In the genomic region with DNA sequence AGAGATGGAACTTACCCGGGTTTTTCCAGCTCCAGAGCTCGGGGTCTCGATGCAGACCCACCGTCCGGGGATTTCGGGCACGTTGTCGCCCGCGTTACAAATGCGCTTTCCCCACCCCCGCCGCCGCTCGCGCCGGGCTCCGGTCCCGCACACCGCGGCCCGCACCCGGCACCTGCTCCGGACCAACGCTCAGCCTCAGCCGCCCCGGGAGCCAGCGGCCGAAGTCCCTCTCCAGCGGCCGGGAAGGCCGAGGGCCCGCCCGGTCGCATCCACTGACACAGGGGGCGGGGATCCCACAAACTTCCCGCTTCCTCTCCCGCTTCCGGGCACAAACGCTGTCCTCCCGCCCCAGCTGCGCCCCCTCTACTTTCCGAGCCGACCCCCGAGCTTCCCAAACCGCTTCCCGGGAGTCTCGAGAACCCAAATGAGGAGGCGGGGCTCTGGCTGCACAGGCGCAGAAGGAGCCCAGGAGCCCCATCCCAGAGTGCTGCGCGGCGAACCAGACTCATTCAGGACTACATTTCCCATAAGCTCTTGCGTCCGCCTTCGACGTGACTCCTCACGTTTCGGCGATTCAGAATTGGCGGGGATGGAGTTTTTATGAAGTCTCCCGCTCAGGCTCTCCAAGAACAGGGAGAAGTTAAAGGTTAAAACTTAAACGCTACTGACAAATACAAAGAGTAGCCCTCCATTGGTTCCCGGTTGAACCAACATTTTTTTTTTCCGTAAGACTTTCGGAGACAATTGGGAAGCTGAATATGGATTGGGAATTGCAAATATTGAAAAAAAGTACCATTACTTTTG, we compare ENCODE assay signal across 8 cellular contexts. TPM values are rescaled to one million over a fixed set of nuclear protein-coding genes. Genes with fewer than 3 reads are reported as not detected.
DNase-seq lines count a peak whose midpoint lies in the region; ATAC-seq and TF ChIP-seq lines count a peak whose summit lies in the region.

ZNF782 (minus strand) TSS at position 442 of the 804 bp plus-strand sequence. CDS start 2,553 bp downstream, outside the sequence.

- H3K4me1 ChIP-seq in adrenal gland (replicated peaks in 1 of 2) (peaks cover 18 to 40% of the 10 kb centered on the region in 2 donors), heart right ventricle (peaks cover 4 to 33% (median 21%) of the 10 kb centered on the region in 9 donors)

- DNase-seq in NCI-H1436 (lab: John Stamatoyannopoulos, UW) (peak; percentile 86), SW480 (ENCODE audit: low spot score) (peak; percentile 95), adrenal gland (peak; percentile 91 to 97 (median 94)), heart right ventricle (peak; percentile 91 to 95), pons (ENCODE audit: low spot score) (peak; percentile 95), type B pancreatic cell (ENCODE audit: extremely low spot score, unreplicated experiment) (peak; percentile 93)

- H3K36me3 Mint-ChIP-seq in type B pancreatic cell, result peaks cover 18% of the 10 kb centered on the region

- intact Hi-C loops in adrenal gland (cut with DNase I), result loop anchor here in 1 of 2 donors (10.0 kb wide), 1 partner anchor 261 kb away; no protein-coding TSS in a partner anchor
- intact Hi-C loops in heart right ventricle (cut with DNase I), result loop anchor here in 5 of 10 donors (1.0 to 10.0 kb wide), 6 partner anchors 251 to 771 kb away; no protein-coding TSS in a partner anchor

- H3K36me3 ChIP-seq in adrenal gland (replicated peaks in 1 of 2) (no peaks in the 10 kb centered on the region), heart right ventricle (no peaks in the 10 kb centered on the region)

- H3K9me3 Mint-ChIP-seq in type B pancreatic cell, result no peaks in the 10 kb centered on the region

- H3K9me3 ChIP-seq in adrenal gland (replicated peaks in 1 of 3), result no peaks in the 10 kb centered on the region
- peaks cover 0 to 3% (median 0%) of the 10 kb centered on the region in 11 donors for H3K9me3 ChIP-seq in heart right ventricle

- peaks cover 42% of the 10 kb centered on the region for H3K4me1 Mint-ChIP-seq in type B pancreatic cell (ENCODE audit: unreplicated experiment)

- H3K27ac ChIP-seq in adrenal gland, result peak within 1 kb of the TSS in 4 of 5 donors; percentile 60 to 79 (median 70)
- H3K27ac ChIP-seq in heart right ventricle, result peak within 1 kb of the TSS in 9 of 10 donors; percentile 61 to 88 (median 84)

- H3K27me3 ChIP-seq in adrenal gland (no peaks in the 10 kb centered on the region), heart right ventricle (no peaks in the 10 kb centered on the region)

- ATAC-seq in HG02798 (IDR thresholded peaks at IDR 0.05; ENCODE audit: poor library complexity, unreplicated experiment) (peak; percentile 94), heart right ventricle (peak; percentile 99 to 100 (median 99))

- TF ChIP-seq CTCF in GM12875 (IDR thresholded peaks at IDR 0.05; ENCODE audit: borderline replicate concordance, insufficient read depth, low read depth, low read length) (no peak), adrenal gland (IDR thresholded peaks at IDR 0.05) (no peak), heart right ventricle (IDR thresholded peaks at IDR 0.05) (no peak), type B pancreatic cell (conservative IDR thresholded peaks at IDR 0.05) (no peak)

- WGBS in adrenal gland, 4 donors, result 0 to 1% (median 0%) methylated on average over 21 to 66 of the region's 66 CpGs
- 0 to 1% methylated on average over 65 to 66 of the region's 66 CpGs for WGBS in heart right ventricle, 2 donors

- H3K4me3 ChIP-seq in GM12875 (ENCODE audit: low read depth, low read length) (peak within 1 kb of the TSS; percentile 91), adrenal gland (peak within 1 kb of the TSS; percentile 66 to 95 (median 78)), heart right ventricle (peak within 1 kb of the TSS; percentile 66 to 90 (median 82))

- peak; percentile 42 to 64 for TF ChIP-seq POLR2A in adrenal gland (IDR thresholded peaks at IDR 0.05)

- peak within 1 kb of the TSS; percentile 100 for H3K4me3 Mint-ChIP-seq in type B pancreatic cell

- peak within 1 kb of the TSS; percentile 98 for H3K27ac Mint-ChIP-seq in type B pancreatic cell

- no peaks in the 10 kb centered on the region for H3K27me3 Mint-ChIP-seq in type B pancreatic cell

RNA-seq across cellular contexts. Expression of gene ZNF782, which starts in this region (rescaled TPM):
- total RNA-seq in adrenal gland (10 to 100 TPM in 1 of 8 donors, 1 to 10 TPM in 6, under 1 TPM in 1; 0.60 to 20.3 (median 6.0) TPM), heart right ventricle (1 to 10 TPM; 1.9 to 4.8 (median 3.1) TPM), type B pancreatic cell (ENCODE audit: low replicate concordance) (5.3 and 5.4 TPM in 2 replicates)
- polyA plus RNA-seq in adrenal gland (1 to 10 TPM; 1.2 to 4.4 (median 2.8) TPM), heart right ventricle (1 to 10 TPM in 1 of 2 donors, under 1 TPM in 1; 0.64 to 1.5 TPM)

Comparison
In these comparisons a context has a peak if more than half of its experiments do, and no peak if none do; other contexts are left out.
1. Peak in every context shown above with its lines: DNase-seq, ATAC-seq, H3K4me3 ChIP-seq and H3K27ac ChIP-seq.